Comparison of ENCODE assay signal across 29 cellular contexts in the genomic region with DNA sequence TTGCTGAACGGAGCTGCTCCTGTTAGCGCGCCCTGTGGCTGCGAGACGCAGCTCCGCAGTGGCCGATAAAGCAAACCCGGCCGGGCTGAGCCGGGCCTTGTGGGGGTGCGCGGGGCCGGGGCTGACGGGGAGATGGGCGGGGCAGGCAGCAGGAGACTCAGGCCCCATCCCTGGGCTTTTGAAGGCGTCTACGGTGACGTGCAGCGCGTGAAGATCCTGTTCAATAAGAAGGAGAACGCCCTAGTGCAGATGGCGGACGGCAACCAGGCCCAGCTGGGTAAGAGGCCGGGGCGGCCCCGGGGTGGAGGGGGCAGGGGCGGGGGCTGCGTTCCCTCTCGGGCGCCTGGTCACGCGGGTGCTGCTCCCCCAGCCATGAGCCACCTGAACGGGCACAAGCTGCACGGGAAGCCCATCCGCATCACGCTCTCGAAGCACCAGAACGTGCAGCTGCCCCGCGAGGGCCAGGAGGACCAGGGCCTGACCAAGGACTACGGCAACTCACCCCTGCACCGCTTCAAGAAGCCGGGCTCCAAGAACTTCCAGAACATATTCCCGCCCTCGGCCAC. TPM values are rescaled to one million over a fixed set of nuclear protein-coding genes. Genes with fewer than 3 reads are reported as not detected.
DNase-seq lines count a peak whose midpoint lies in the region; ATAC-seq, FAIRE-seq and TF ChIP-seq lines count a peak whose summit lies in the region.
"Had no signal": no experiment of that assay in that cellular context is flagged by ENCODE, and none has a peak within 500 bp of the region (broad histone marks: within the 10 kb centered on the region; RNA-seq: fewer than 3 reads in every experiment).

No MANE protein-coding gene starts in this region.

- H3K4me3 ChIP-seq in HCT116 (replicated peaks in 1 of 2; ENCODE audit: low read depth in 1 of 2, low read length in 2 of 2) (no peak overlapping the region), endothelial cell of umbilical vein (replicated peaks in 1 of 3; ENCODE audit: insufficient read depth in 1 of 3, low read depth in 1 of 3, low read length in 3 of 3) (no peak overlapping the region)
- H3K4me3 ChIP-seq: SK-N-MC, upper lobe of left lung had no signal

- peaks cover 30% of the 10 kb centered on the region; the same call in 1 of the 2 replicates for H4K20me1 ChIP-seq in HCT116 (ENCODE audit: insufficient read depth)
- H4K20me1 ChIP-seq in endothelial cell of umbilical vein (replicated peaks; ENCODE audit: control insufficient read depth, extremely low read depth, insufficient read depth, low read length), result peaks cover 3% of the 10 kb centered on the region

- peaks cover 12% of the 10 kb centered on the region for H3K4me1 Mint-ChIP-seq in activated T-cell treated with anti-CD3 and anti-CD28 coated beads, Interleukin-2, amount 50 U/mL, for 4 hours (ENCODE audit: low read depth)

- H3K9me2 ChIP-seq in HCT116 (ENCODE audit: insufficient read depth), result no peaks in the 10 kb centered on the region

- H3K36me3 ChIP-seq in HCT116 (ENCODE audit: control insufficient read depth in 1 of 2, insufficient read depth in 2 of 2, low read length in 2 of 2), result peaks cover 61 to 79% of the 10 kb centered on the region in 2 experiments; a peak in 3 of 4 replicates
- H3K36me3 ChIP-seq in endothelial cell of umbilical vein (ENCODE audit: control insufficient read depth in 2 of 2, extremely low read depth in 1 of 2, insufficient read depth in 2 of 2, low read length in 2 of 2), result peaks cover 64 to 72% of the 10 kb centered on the region in 2 experiments

- no peaks in the 10 kb centered on the region for H3K4me1 ChIP-seq in HCT116 (ENCODE audit: control insufficient read depth in 1 of 2, insufficient read depth in 2 of 2, low read length in 2 of 2)
- H3K4me1 ChIP-seq in endothelial cell of umbilical vein (ENCODE audit: control insufficient read depth, extremely low read depth, insufficient read depth, low read length), result no peaks in the 10 kb centered on the region

- TF ChIP-seq POLR2A in HCT116 (IDR thresholded peaks at IDR 0.05; ENCODE audit: borderline replicate concordance, extremely low read depth, insufficient read depth, insufficient read length) (no peak), endothelial cell of umbilical vein (IDR thresholded peaks at IDR 0.05; ENCODE audit: low read depth, low read length) (no peak)

- FAIRE-seq in endothelial cell of umbilical vein (lab: Jason Lieb, UNC), result no peak

- no TSS peak for BruUV-seq in HCT116 (replicated peaks; lab: Mats Ljungman, UMichigan)
- BruUV-seq in endothelial cell of umbilical vein (replicated peaks; lab: Mats Ljungman, UMichigan), result no TSS peak

- no peak overlapping the region for H2AFZ ChIP-seq in HCT116 (ENCODE audit: low read depth, low read length, poor library complexity, severe bottlenecking)
- no peak overlapping the region for H2AFZ ChIP-seq in endothelial cell of umbilical vein (ENCODE audit: low read depth, low read length)

- no peaks in the 10 kb centered on the region for H3K27me3 Mint-ChIP-seq in activated T-cell treated with anti-CD3 and anti-CD28 coated beads, Interleukin-2, amount 50 U/mL, for 4 hours (ENCODE audit: low read depth)
- H3K27me3 Mint-ChIP-seq: activated naive CD8-positive, alpha-beta T cell treated with anti-CD3 and anti-CD28 coated beads, Interleukin-2, amount 50 U/mL, for 24 hours had no signal

- dilution Hi-C loops in endothelial cell of umbilical vein (cut with MboI; ENCODE audit: extremely low pct_ligation_motif_present, low sequenced_read_pairs), result no loop called here

- DNase-seq in GM10266 (ENCODE audit: extremely low spot score) (peak; percentile 38), HCT116 (ENCODE audit: low read depth, low spot score) (no peak), endothelial cell of umbilical vein (ENCODE audit: low read depth, low spot score) (no peak), sciatic nerve (ENCODE audit: low spot score) (peak; percentile 59)
- no peak for DNase-seq in activated T-cell treated with anti-CD3 and anti-CD28 coated beads, Interleukin-2, amount 50 U/mL, for 4 hours
- DNase-seq in effector CD4-positive, alpha-beta T cell, result no peak
- DNase-seq: activated gamma-delta T cell; activated naive CD8-positive, alpha-beta T cell treated with anti-CD3 and anti-CD28 coated beads, Interleukin-2, amount 50 U/mL, for 24 hours; activated T-cell treated with anti-CD3 and anti-CD28 coated beads for 4 hours; central memory CD4-positive, alpha-beta T cell; EL; islet precursor cell; Kasumi-1; MV-4-11; NCI-H146; RPMI8226; stimulated activated CD4-positive, alpha-beta T cell treated with anti-CD3 and anti-CD28 coated beads, Interleukin-2, amount 100 ng/mL, for 48 hours had no signal

- RAD21 ChIA-PET in HCT116 (lab: Charles Lee; ENCODE audit: low non-redundant PET in 1 of 2, low total read pairs in 2 of 2, uncharacterized antibody in 2 of 2, unreplicated experiment in 2 of 2), result no interaction called here

- no peaks in the 10 kb centered on the region for H3K27me3 ChIP-seq in HCT116 (ENCODE audit: insufficient read depth, low read length)
- no peaks in the 10 kb centered on the region for H3K27me3 ChIP-seq in endothelial cell of umbilical vein (ENCODE audit: control insufficient read depth in 2 of 2, insufficient read depth in 2 of 2, low read length in 2 of 2)
- H3K27me3 ChIP-seq: upper lobe of left lung had no signal

- intact Hi-C loops in HCT116 (cut with micrococcal nuclease), result no loop called here
- intact Hi-C loops in endothelial cell of umbilical vein (cut with micrococcal nuclease), result no loop called here
- intact Hi-C loops in sciatic nerve (cut with DNase I), result no loop called here

- POLR2A ChIA-PET in HCT116 (lab: Charles Lee) (no interaction called here), endothelial cell of umbilical vein (lab: Charles Lee) (no interaction called here)

- H3K4me2 ChIP-seq in HCT116 (ENCODE audit: low read length) (no peak overlapping the region), endothelial cell of umbilical vein (ENCODE audit: insufficient read depth, low read length) (no peak overlapping the region)

- H3K36me3 Mint-ChIP-seq in activated T-cell treated with anti-CD3 and anti-CD28 coated beads, Interleukin-2, amount 50 U/mL, for 4 hours (ENCODE audit: insufficient read depth), result peaks cover 34% of the 10 kb centered on the region

- H3K9ac ChIP-seq in HCT116 (ENCODE audit: low read length) (no peak overlapping the region), endothelial cell of umbilical vein (replicated peaks; ENCODE audit: extremely low read depth, insufficient read depth, low read length) (no peak overlapping the region)

- H3K79me2 ChIP-seq in HCT116 (ENCODE audit: insufficient read depth, low read length) (peaks cover 82% of the 10 kb centered on the region), endothelial cell of umbilical vein (ENCODE audit: control insufficient read depth, insufficient read depth, low read length) (peaks cover 66% of the 10 kb centered on the region)

- no peak overlapping the region for H3K4me3 Mint-ChIP-seq in activated T-cell treated with anti-CD3 and anti-CD28 coated beads, Interleukin-2, amount 50 U/mL, for 4 hours
- H3K4me3 Mint-ChIP-seq: activated naive CD8-positive, alpha-beta T cell treated with anti-CD3 and anti-CD28 coated beads, Interleukin-2, amount 50 U/mL, for 24 hours; nephron had no signal

- TF ChIP-seq RAD21 in HCT116 (IDR thresholded peaks at IDR 0.05; ENCODE audit: low read depth), result no peak

- H3K9me3 Mint-ChIP-seq in activated T-cell treated with anti-CD3 and anti-CD28 coated beads, Interleukin-2, amount 50 U/mL, for 4 hours, result no peaks in the 10 kb centered on the region
- H3K9me3 Mint-ChIP-seq: activated naive CD8-positive, alpha-beta T cell treated with anti-CD3 and anti-CD28 coated beads, Interleukin-2, amount 50 U/mL, for 24 hours; nephron had no signal

- no peak overlapping the region for H3K27ac ChIP-seq in HCT116 (ENCODE audit: low read depth, low read length)
- H3K27ac ChIP-seq in endothelial cell of umbilical vein (ENCODE audit: insufficient read depth, low read depth, low read length), result no peak overlapping the region
- H3K27ac ChIP-seq: upper lobe of left lung had no signal

- ATAC-seq in HCT116, result no peak
- ATAC-seq in sciatic nerve, result no peak
- ATAC-seq in HG02763 (IDR thresholded peaks at IDR 0.05; ENCODE audit: unreplicated experiment), result no peak
- ATAC-seq in activated T-cell treated with anti-CD3 and anti-CD28 coated beads, Interleukin-2, amount 50 U/mL, for 4 hours, result no peak
- ATAC-seq: activated naive CD8-positive, alpha-beta T cell treated with anti-CD3 and anti-CD28 coated beads, Interleukin-2, amount 50 U/mL, for 24 hours; right cardiac atrium had no signal

- CTCF ChIA-PET in HCT116 (lab: Charles Lee) (no interaction called here), endothelial cell of umbilical vein (lab: Charles Lee) (no interaction called here)

- TF ChIP-seq CTCF in GM10266 (IDR thresholded peaks at IDR 0.05; ENCODE audit: control insufficient read depth, insufficient read depth, low read depth, missing control alignments) (no peak), HCT116 (IDR thresholded peaks at IDR 0.05 in 2 of 3, conservative IDR thresholded peaks at IDR 0.05 in 1 of 3; ENCODE audit: borderline replicate concordance in 1 of 3, insufficient read depth in 1 of 3, low read depth in 2 of 3, low read length in 2 of 3) (no peak), endothelial cell of umbilical vein (IDR thresholded peaks at IDR 0.05; ENCODE audit: extremely low read depth in 1 of 2, insufficient read depth in 1 of 2, low read depth in 1 of 2, low read length in 2 of 2) (no peak)

- no peaks in the 10 kb centered on the region for H3K9me1 ChIP-seq in endothelial cell of umbilical vein (replicated peaks; ENCODE audit: control insufficient read depth, extremely low read depth, insufficient read depth, low read length)

- H3K9me3 ChIP-seq in HCT116 (ENCODE audit: control insufficient read depth in 1 of 2, insufficient read depth in 1 of 2, low read depth in 1 of 2, low read length in 2 of 2), result no peaks in the 10 kb centered on the region
- H3K9me3 ChIP-seq in endothelial cell of umbilical vein (replicated peaks; ENCODE audit: control insufficient read depth, insufficient read depth, low read length), result no peaks in the 10 kb centered on the region
- H3K9me3 ChIP-seq: upper lobe of left lung had no signal

RNA-seq across cellular contexts. Expression of gene PTBP1, which starts 11.0 kb away (rescaled TPM):
- total RNA-seq in HCT116 (2021; ENCODE audit: unreplicated experiment) (676 TPM), endothelial cell of umbilical vein (607 and 623 TPM in 2 replicates), sciatic nerve (217 TPM)
- polyA plus RNA-seq in HCT116 (2012), result 538 and 711 TPM in 2 replicates
- 382 and 465 TPM in 2 replicates for polyA plus RNA-seq in endothelial cell of umbilical vein
- polyA plus RNA-seq in endothelial cell of umbilical vein (2011; cell fraction: cytosol; rRNA removed), result 214 and 242 TPM in 2 replicates
- 500 and 584 TPM in 2 replicates for polyA plus RNA-seq in endothelial cell of umbilical vein (2011; cell fraction: nucleus; rRNA removed)
- polyA plus RNA-seq in endothelial cell of umbilical vein (2012), result 424 and 517 TPM in 2 replicates
- 274 and 326 TPM in 2 replicates for polyA minus RNA-seq in endothelial cell of umbilical vein
- 213 TPM for polyA minus RNA-seq in endothelial cell of umbilical vein (2011; cell fraction: cytosol; rRNA and poly(A)+ RNA removed)
- 251 and 318 TPM in 2 replicates for polyA minus RNA-seq in endothelial cell of umbilical vein (2011; cell fraction: nucleus; rRNA and poly(A)+ RNA removed)
- 1,000 to 10,000 TPM; 1,071 to 1,170 (median 1,104) TPM for total RNA-seq in activated T-cell treated with anti-CD3 and anti-CD28 coated beads, Interleukin-2, amount 50 U/mL, for 4 hours

RNA-seq across cellular contexts. Expression of gene PLPPR3, which starts 13.5 kb away (rescaled TPM):
- total RNA-seq in HCT116 (2021; ENCODE audit: unreplicated experiment) (0.27 TPM), endothelial cell of umbilical vein (0.76 and 1.2 TPM in 2 replicates), sciatic nerve (not detected)
- 0.05 and 0.10 TPM in 2 replicates for polyA plus RNA-seq in HCT116 (2012)
- polyA plus RNA-seq in endothelial cell of umbilical vein, result 1.1 and 2.0 TPM in 2 replicates
- 0.30 and 0.52 TPM in 2 replicates for polyA plus RNA-seq in endothelial cell of umbilical vein (2011; cell fraction: cytosol; rRNA removed)
- polyA plus RNA-seq in endothelial cell of umbilical vein (2011; cell fraction: nucleus; rRNA removed), result 0.28 and 0.41 TPM in 2 replicates
- 1.3 and 5.6 TPM in 2 replicates for polyA plus RNA-seq in endothelial cell of umbilical vein (2012)
- 0.76 and 0.83 TPM in 2 replicates for polyA minus RNA-seq in endothelial cell of umbilical vein
- polyA minus RNA-seq in endothelial cell of umbilical vein (2011; cell fraction: cytosol; rRNA and poly(A)+ RNA removed), result not detected
- polyA minus RNA-seq in endothelial cell of umbilical vein (2011; cell fraction: nucleus; rRNA and poly(A)+ RNA removed), result 0.19 TPM in 2 replicates
- total RNA-seq in activated T-cell treated with anti-CD3 and anti-CD28 coated beads, Interleukin-2, amount 50 U/mL, for 4 hours, result under 1 TPM in 1 of 3 donors, not detected in 2; 0.24 TPM
- total RNA-seq: lower leg skin; right cardiac atrium; subcutaneous adipose tissue; T-helper 2 cell treated with Interferon-gamma antibody and Interleukin-4, amounts not matched to agents 100 ng/mL and 5 ng/mL, for 36 hours had no signal

RNA-seq across cellular contexts. Expression of gene AZU1, which starts 19.4 kb away (rescaled TPM):
- total RNA-seq in HCT116 (2021; ENCODE audit: unreplicated experiment), result not detected
- 0.05 and 0.10 TPM in 2 replicates for polyA plus RNA-seq in HCT116 (2012)
- total RNA-seq in endothelial cell of umbilical vein, result not detected in 2 replicates
- polyA plus RNA-seq in endothelial cell of umbilical vein, result 0.12 TPM in 1 of 2 replicates, not detected in the other
- polyA plus RNA-seq in endothelial cell of umbilical vein (2011; cell fraction: cytosol; rRNA removed), result not detected in 2 replicates
- polyA plus RNA-seq in endothelial cell of umbilical vein (2011; cell fraction: nucleus; rRNA removed), result not detected in 2 replicates
- not detected in 2 replicates for polyA plus RNA-seq in endothelial cell of umbilical vein (2012)
- polyA minus RNA-seq in endothelial cell of umbilical vein, result not detected in 2 replicates
- not detected for polyA minus RNA-seq in endothelial cell of umbilical vein (2011; cell fraction: cytosol; rRNA and poly(A)+ RNA removed)
- not detected in 2 replicates for polyA minus RNA-seq in endothelial cell of umbilical vein (2011; cell fraction: nucleus; rRNA and poly(A)+ RNA removed)
- total RNA-seq in sciatic nerve, result 1.9 TPM
- not detected for total RNA-seq in activated T-cell treated with anti-CD3 and anti-CD28 coated beads, Interleukin-2, amount 50 U/mL, for 4 hours
- total RNA-seq: dermis microvascular lymphatic vessel endothelial cell; glomerular endothelial cell; mucosa of gallbladder; right cardiac atrium; T-helper 2 cell treated with Interferon-gamma antibody and Interleukin-4, amounts not matched to agents 100 ng/mL and 5 ng/mL, for 36 hours had no signal

RNA-seq across cellular contexts. Expression of gene PRTN3, which starts 32.5 kb away (rescaled TPM):
- 2.7 TPM for total RNA-seq in HCT116 (2021; ENCODE audit: unreplicated experiment)
- 4.0 and 4.5 TPM in 2 replicates for polyA plus RNA-seq in HCT116 (2012)
- not detected in 2 replicates for total RNA-seq in endothelial cell of umbilical vein
- not detected in 2 replicates for polyA plus RNA-seq in endothelial cell of umbilical vein
- polyA plus RNA-seq in endothelial cell of umbilical vein (2011; cell fraction: cytosol; rRNA removed), result not detected in 2 replicates
- not detected in 2 replicates for polyA plus RNA-seq in endothelial cell of umbilical vein (2011; cell fraction: nucleus; rRNA removed)
- not detected in 2 replicates for polyA plus RNA-seq in endothelial cell of umbilical vein (2012)
- not detected in 2 replicates for polyA minus RNA-seq in endothelial cell of umbilical vein
- polyA minus RNA-seq in endothelial cell of umbilical vein (2011; cell fraction: cytosol; rRNA and poly(A)+ RNA removed), result not detected
- polyA minus RNA-seq in endothelial cell of umbilical vein (2011; cell fraction: nucleus; rRNA and poly(A)+ RNA removed), result not detected in 2 replicates
- 0.71 TPM for total RNA-seq in sciatic nerve
- total RNA-seq in activated T-cell treated with anti-CD3 and anti-CD28 coated beads, Interleukin-2, amount 50 U/mL, for 4 hours, result not detected
- total RNA-seq: dermis microvascular lymphatic vessel endothelial cell; glomerular endothelial cell; mucosa of gallbladder; right cardiac atrium; subcutaneous adipose tissue; T-helper 2 cell treated with Interferon-gamma antibody and Interleukin-4, amounts not matched to agents 100 ng/mL and 5 ng/mL, for 36 hours had no signal
- polyA plus RNA-seq: right cardiac atrium had no signal

RNA-seq across cellular contexts. Expression of gene ELANE, which starts 43.8 kb away (rescaled TPM):
- not detected for total RNA-seq in HCT116 (2021; ENCODE audit: unreplicated experiment)
- not detected in 2 replicates for polyA plus RNA-seq in HCT116 (2012)
- not detected in 2 replicates for total RNA-seq in endothelial cell of umbilical vein
- not detected in 2 replicates for polyA plus RNA-seq in endothelial cell of umbilical vein
- polyA plus RNA-seq in endothelial cell of umbilical vein (2011; cell fraction: cytosol; rRNA removed), result not detected in 2 replicates
- polyA plus RNA-seq in endothelial cell of umbilical vein (2011; cell fraction: nucleus; rRNA removed), result not detected in 2 replicates
- polyA plus RNA-seq in endothelial cell of umbilical vein (2012), result not detected in 2 replicates
- polyA minus RNA-seq in endothelial cell of umbilical vein, result not detected in 2 replicates
- not detected for polyA minus RNA-seq in endothelial cell of umbilical vein (2011; cell fraction: cytosol; rRNA and poly(A)+ RNA removed)
- not detected in 2 replicates for polyA minus RNA-seq in endothelial cell of umbilical vein (2011; cell fraction: nucleus; rRNA and poly(A)+ RNA removed)
- total RNA-seq in sciatic nerve, result 2.1 TPM
- total RNA-seq in activated T-cell treated with anti-CD3 and anti-CD28 coated beads, Interleukin-2, amount 50 U/mL, for 4 hours, result not detected
- total RNA-seq: dermis microvascular lymphatic vessel endothelial cell; glomerular endothelial cell; mucosa of gallbladder; NCI-H460; T-helper 2 cell treated with Interferon-gamma antibody and Interleukin-4, amounts not matched to agents 100 ng/mL and 5 ng/mL, for 36 hours had no signal

Comparison
In these comparisons a context has a peak if more than half of its experiments do, and no peak if none do; other contexts are left out.
1. DNase-seq: peak in GM10266 (single experiment) and sciatic nerve (single experiment); none in HCT116 (single experiment), endothelial cell of umbilical vein (single experiment), activated T-cell treated with anti-CD3 and anti-CD28 coated beads, Interleukin-2, amount 50 U/mL, for 4 hours (single experiment) and effector CD4-positive, alpha-beta T cell (single experiment).